Comparison of ENCODE assay signal across 3 cellular contexts in genomic region chr13:41152005-41152404, GRCh38.
A peak's percentile ranks its signal among the peaks of the same experiment; 100 is the strongest.
TF ChIP-seq lines count a peak whose summit lies in the region.

No MANE protein-coding gene starts in this region.

TF ChIP-seq in HCT116, 20 proteins besides CTCF, POLR2A, EP300 and RAD21:
- TF ChIP-seq FOSL1 (IDR thresholded peaks at IDR 0.05; ENCODE audit: low read depth) = no peak
- TF ChIP-seq CBX3 (IDR thresholded peaks at IDR 0.05; ENCODE audit: low read depth) = peak; percentile 47; the same call in 1 of the 2 replicates

TF ChIP-seq in HEK293, 187 proteins besides CTCF, POLR2A, EP300 and RAD21:
- TF ChIP-seq SETDB1 (IDR thresholded peaks at IDR 0.05; ENCODE audit: insufficient read length, low read length) = peak; percentile 74
- no peak for TF ChIP-seq ZNF610 (tag by site-specific recombination; IDR thresholded peaks at IDR 0.05; ENCODE audit: borderline replicate concordance)
- TF ChIP-seq ZNF792 (tag by site-specific recombination; IDR thresholded peaks at IDR 0.05) = no peak
TF ChIP-seq in HEK293: peak in this region for 1.

TF ChIP-seq in H1, 55 proteins besides CTCF, POLR2A, EP300 and RAD21:
- TF ChIP-seq CTBP2 (IDR thresholded peaks at IDR 0.05; ENCODE audit: borderline replicate concordance, insufficient read depth, insufficient read length, low read length) (no peak), NANOG (IDR thresholded peaks at IDR 0.05; ENCODE audit: insufficient read depth, low read depth, low read length, poor library complexity, severe bottlenecking) (no peak)
